24 cellular contexts compared by ENCODE assay signal in genomic region chr1:5756434-5757176, GRCh38.
"Had no signal": no experiment of that assay in that cellular context is flagged by ENCODE, and none has a peak within 500 bp of the region (broad histone marks: within the 10 kb centered on the region; RNA-seq: fewer than 3 reads in every experiment).

No MANE protein-coding gene starts in this region.

- H3K36me3 Mint-ChIP-seq: activated naive CD8-positive, alpha-beta T cell; stimulated activated naive B cell treated with anti-CD40 and anti-IgM and Interleukin-4, amounts not matched to agents 10 μg/mL and 1 μg/mL and 100 μg/mL, for 72 hours; T-cell had no signal

- H3K27me3 ChIP-seq: body of pancreas, cardiac muscle cell, thyroid gland, upper lobe of right lung had no signal

- H3K36me3 ChIP-seq: cardiac muscle cell, stomach, thyroid gland, upper lobe of right lung had no signal

- H3K9me3 ChIP-seq: body of pancreas, thyroid gland, upper lobe of right lung had no signal

- H3K9me3 Mint-ChIP-seq: neural crest cell had no signal

- ATAC-seq: activated CD8-positive, alpha-beta T cell treated with anti-CD3 and anti-CD28 coated beads for 36 hours; activated T-cell treated with anti-CD3 and anti-CD28 coated beads, Interleukin-2, amount 50 U/mL, for 4 hours; body of pancreas; effector memory CD8-positive, alpha-beta T cell; left cardiac atrium; naive thymus-derived CD4-positive, alpha-beta T cell; right cardiac atrium; stimulated activated naive B cell treated with anti-CD40 and anti-IgM and Interleukin-4, amounts not matched to agents 10 μg/mL and 1 μg/mL and 100 μg/mL, for 72 hours; T-cell; upper lobe of right lung had no signal

- H3K4me1 ChIP-seq: body of pancreas, stomach, thyroid gland had no signal

- H3K4me1 Mint-ChIP-seq: activated B cell treated with CpG ODN at 0.5 μM for 24 hours; naive thymus-derived CD4-positive, alpha-beta T cell; stimulated activated naive B cell treated with anti-CD40 and anti-IgM and Interleukin-4, amounts not matched to agents 10 μg/mL and 1 μg/mL and 100 μg/mL, for 72 hours; T-cell had no signal

- H3K4me3 ChIP-seq: body of pancreas, cardiac muscle cell, coronary artery, skin epidermis, stomach, thyroid gland, upper lobe of right lung had no signal

- H3K4me3 Mint-ChIP-seq: activated B cell treated with CpG ODN at 0.5 μM for 24 hours; activated CD8-positive, alpha-beta T cell treated with anti-CD3 and anti-CD28 coated beads for 36 hours; activated naive CD8-positive, alpha-beta T cell; activated T-cell treated with anti-CD3 and anti-CD28 coated beads, Interleukin-2, amount 50 U/mL, for 4 hours; effector memory CD8-positive, alpha-beta T cell; naive thymus-derived CD4-positive, alpha-beta T cell; neural crest cell; stimulated activated naive B cell treated with anti-CD40 and anti-IgM and Interleukin-4, amounts not matched to agents 10 μg/mL and 1 μg/mL and 100 μg/mL, for 72 hours; T-cell; T-helper 2 cell treated with Interferon-gamma antibody and Interleukin-4, amounts not matched to agents 5 μg/mL and 100 μg/mL, for 36 hours had no signal

- DNase-seq: activated B cell treated with CpG ODN at 0.5 μM for 24 hours; activated CD4-positive, alpha-beta T cell treated with anti-CD3 and anti-CD28 coated beads, Interleukin-2, amount 50 U/mL, for 1 hour; activated CD8-positive, alpha-beta T cell treated with anti-CD3 and anti-CD28 coated beads for 36 hours; activated T-cell treated with anti-CD3 and anti-CD28 coated beads, Interleukin-2, amount 50 U/mL, for 4 hours; body of pancreas; effector memory CD8-positive, alpha-beta T cell; hippocampal formation; left cardiac atrium; midbrain; naive thymus-derived CD4-positive, alpha-beta T cell; stimulated activated CD4-positive, alpha-beta T cell treated with anti-CD3 and anti-CD28 coated beads, Interleukin-1b, Interleukin-23, amount 100 ng/mL, for 48 hours; stimulated activated naive B cell treated with anti-CD40 and anti-IgM and Interleukin-4, amounts not matched to agents 10 μg/mL and 1 μg/mL and 100 μg/mL, for 72 hours; stomach; T-cell; thyroid gland; upper lobe of right lung had no signal

- H3K27ac ChIP-seq: body of pancreas, cardiac muscle cell, coronary artery, skin epidermis, stomach, thyroid gland, upper lobe of right lung had no signal

- H3K27ac Mint-ChIP-seq: activated B cell treated with CpG ODN at 0.5 μM for 24 hours; activated CD8-positive, alpha-beta T cell treated with anti-CD3 and anti-CD28 coated beads for 36 hours; activated naive CD8-positive, alpha-beta T cell; activated T-helper 2 cell treated with anti-CD3 and anti-CD28 coated beads, Interferon-gamma antibody, Interleukin-2, Interleukin-4, amounts not matched to agents 10 μg/mL and 5 μg/mL and 100 μg/mL, durations not matched to agents 14 hours and 24 hours and 36 hours; effector memory CD8-positive, alpha-beta T cell; naive thymus-derived CD4-positive, alpha-beta T cell; stimulated activated naive B cell treated with anti-CD40 and anti-IgM and Interleukin-4, amounts not matched to agents 10 μg/mL and 1 μg/mL and 100 μg/mL, for 72 hours; T-cell; T-helper 2 cell treated with Interferon-gamma antibody and Interleukin-4, amounts not matched to agents 5 μg/mL and 100 μg/mL, for 36 hours had no signal

- H3K27me3 Mint-ChIP-seq: activated B cell treated with CpG ODN at 0.5 μM for 24 hours had no signal
